24 cellular contexts compared by ENCODE assay signal in the genomic region with DNA sequence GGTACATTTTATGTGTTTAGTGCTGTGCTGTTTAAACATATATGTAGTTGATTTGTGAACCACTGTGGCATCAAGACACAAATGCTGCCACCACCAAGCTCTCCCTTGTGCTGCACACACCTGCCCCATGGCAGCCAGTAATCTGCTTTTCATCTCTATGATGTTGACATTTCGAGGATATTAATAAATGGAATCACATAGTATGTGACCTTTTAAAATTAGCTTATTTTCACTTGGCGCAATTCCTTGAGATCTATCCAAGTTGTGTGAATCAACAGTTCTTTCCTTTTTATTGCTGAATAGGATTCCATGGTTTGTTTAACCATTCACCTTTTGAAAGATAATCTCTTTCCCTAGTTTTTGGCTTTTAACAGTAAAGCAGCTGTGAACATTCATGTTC.
A peak's percentile ranks its signal among the peaks of the same experiment; 100 is the strongest.
DNase-seq lines count a peak whose midpoint lies in the region; ATAC-seq, FAIRE-seq and TF ChIP-seq lines count a peak whose summit lies in the region.
"Had no signal": no experiment of that assay in that cellular context is flagged by ENCODE, and none has a peak within 500 bp of the region (broad histone marks: within the 10 kb centered on the region; RNA-seq: fewer than 3 reads in every experiment).

No MANE protein-coding gene starts in this region.

- H3K9me3 ChIP-seq in right cardiac atrium (ENCODE audit: control insufficient read depth, low read length) (no peaks in the 10 kb centered on the region), heart right ventricle (no peaks in the 10 kb centered on the region), esophagus muscularis mucosa (no peaks in the 10 kb centered on the region)
- H3K9me3 ChIP-seq: testis had no signal

- H3K36me3 Mint-ChIP-seq in progenitor cell of endocrine pancreas (ENCODE audit: insufficient read depth): no peaks in the 10 kb centered on the region
- H3K36me3 Mint-ChIP-seq: activated naive CD8-positive, alpha-beta T cell treated with anti-CD3 and anti-CD28 coated beads for 36 hours; stimulated activated effector memory CD8-positive, alpha-beta T cell treated with anti-CD3 and anti-CD28 coated beads, Interleukin-12 subunit alpha, Interleukin-12 subunit beta, amount 100 ng/mL, for 72 hours had no signal

- WGBS in right cardiac atrium: 53% methylated on average over 2 of the region's 2 CpGs
- WGBS in heart right ventricle, 2 donors: 54 to 59% methylated on average over 2 of the region's 2 CpGs
- 31% methylated on average over 2 of the region's 2 CpGs for WGBS in esophagus muscularis mucosa

- TF ChIP-seq CTCF in heart right ventricle (IDR thresholded peaks at IDR 0.05) (no peak), esophagus muscularis mucosa (IDR thresholded peaks at IDR 0.05) (no peak), progenitor cell of endocrine pancreas (IDR thresholded peaks at IDR 0.05; ENCODE audit: unreplicated experiment) (no peak)

- intact Hi-C loops in right cardiac atrium (cut with DNase I) (no loop called here), heart right ventricle (cut with DNase I) (no loop called here), esophagus muscularis mucosa (cut with DNase I) (no loop called here)

- no peaks in the 10 kb centered on the region for H3K27me3 ChIP-seq in right cardiac atrium (ENCODE audit: control insufficient read depth, insufficient read depth)
- H3K27me3 ChIP-seq in heart right ventricle: peaks cover 0 to 10% (median 0%) of the 10 kb centered on the region in 7 donors
- no peaks in the 10 kb centered on the region for H3K27me3 ChIP-seq in esophagus muscularis mucosa
- H3K27me3 ChIP-seq: testis had no signal

- H3K4me1 ChIP-seq in right cardiac atrium (ENCODE audit: control insufficient read depth, insufficient read depth, low read length) (peaks cover 5% of the 10 kb centered on the region), heart right ventricle (peaks cover 0 to 58% (median 14%) of the 10 kb centered on the region in 9 donors), esophagus muscularis mucosa (peaks cover 27 to 81% (median 78%) of the 10 kb centered on the region in 4 donors)

- H3K27ac ChIP-seq in right cardiac atrium (ENCODE audit: low read length) (no peak overlapping the region), heart right ventricle (no peak overlapping the region), esophagus muscularis mucosa (replicated peaks in 1 of 4) (peak overlapping the region; percentile 41 to 68 (median 55))
- H3K27ac ChIP-seq: testis had no signal

- H3K4me1 Mint-ChIP-seq in progenitor cell of endocrine pancreas (ENCODE audit: low read depth): peaks cover 22% of the 10 kb centered on the region
- H3K4me1 Mint-ChIP-seq: activated naive CD8-positive, alpha-beta T cell treated with anti-CD3 and anti-CD28 coated beads for 36 hours had no signal

- H3K27ac Mint-ChIP-seq in progenitor cell of endocrine pancreas: peak overlapping the region; percentile 62
- H3K27ac Mint-ChIP-seq: activated naive CD8-positive, alpha-beta T cell treated with anti-CD3 and anti-CD28 coated beads for 36 hours; naive thymus-derived CD8-positive, alpha-beta T cell; stimulated activated effector memory CD8-positive, alpha-beta T cell treated with anti-CD3 and anti-CD28 coated beads, Interleukin-12 subunit alpha, Interleukin-12 subunit beta, amount 100 ng/mL, for 72 hours had no signal

- H3K4me3 Mint-ChIP-seq in progenitor cell of endocrine pancreas (ENCODE audit: low read depth): no peak overlapping the region
- H3K4me3 Mint-ChIP-seq: activated naive CD8-positive, alpha-beta T cell treated with anti-CD3 and anti-CD28 coated beads for 36 hours; naive thymus-derived CD8-positive, alpha-beta T cell; stimulated activated effector memory CD8-positive, alpha-beta T cell treated with anti-CD3 and anti-CD28 coated beads, Interleukin-12 subunit alpha, Interleukin-12 subunit beta, amount 100 ng/mL, for 72 hours had no signal

- no peak for FAIRE-seq in frontal cortex (lab: Jason Lieb, UNC)
- FAIRE-seq: K562 had no signal

- no peak overlapping the region for H3K4me3 ChIP-seq in right cardiac atrium (ENCODE audit: low read length)
- no peak overlapping the region for H3K4me3 ChIP-seq in heart right ventricle
- no peak overlapping the region for H3K4me3 ChIP-seq in esophagus muscularis mucosa
- H3K4me3 ChIP-seq: K562, testis had no signal

- no peak for TF ChIP-seq POLR2A in esophagus muscularis mucosa (IDR thresholded peaks at IDR 0.05; ENCODE audit: low read depth)

- H3K9me3 Mint-ChIP-seq in progenitor cell of endocrine pancreas (ENCODE audit: low read depth): no peaks in the 10 kb centered on the region
- H3K9me3 Mint-ChIP-seq: activated naive CD8-positive, alpha-beta T cell treated with anti-CD3 and anti-CD28 coated beads for 36 hours; stimulated activated effector memory CD8-positive, alpha-beta T cell treated with anti-CD3 and anti-CD28 coated beads, Interleukin-12 subunit alpha, Interleukin-12 subunit beta, amount 100 ng/mL, for 72 hours had no signal

- no peak for TF ChIP-seq EP300 in esophagus muscularis mucosa (IDR thresholded peaks at IDR 0.05)

- no peaks in the 10 kb centered on the region for H3K27me3 Mint-ChIP-seq in progenitor cell of endocrine pancreas
- H3K27me3 Mint-ChIP-seq: activated naive CD8-positive, alpha-beta T cell treated with anti-CD3 and anti-CD28 coated beads for 36 hours had no signal

- H3K36me3 ChIP-seq in heart right ventricle (no peaks in the 10 kb centered on the region), esophagus muscularis mucosa (no peaks in the 10 kb centered on the region)

- ATAC-seq in right cardiac atrium: peak; percentile 14 to 37
- ATAC-seq in heart right ventricle: no peak
- ATAC-seq in GM18873 (IDR thresholded peaks at IDR 0.05; ENCODE audit: low FRiP score, unreplicated experiment): no peak
- no peak for ATAC-seq in activated CD4-positive, CD25-positive, alpha-beta regulatory T cell treated with anti-CD3 and anti-CD28 coated beads, Interleukin-2, amount 50 U/mL, for 24 hours
- ATAC-seq: esophagus mucosa; HCT116; K562; naive thymus-derived CD8-positive, alpha-beta T cell; stimulated activated effector memory CD8-positive, alpha-beta T cell treated with anti-CD3 and anti-CD28 coated beads, Interleukin-12 subunit alpha, Interleukin-12 subunit beta, amount 100 ng/mL, for 72 hours had no signal

- DNase-seq in right cardiac atrium: no peak
- no peak for DNase-seq in heart right ventricle
- DNase-seq in esophagus muscularis mucosa (ENCODE audit: extremely low spot score): no peak
- no peak for DNase-seq in progenitor cell of endocrine pancreas (ENCODE audit: low spot score, unreplicated experiment)
- DNase-seq in frontal cortex (ENCODE audit: low spot score in 2 of 2): no peak
- no peak for DNase-seq in DMS79 treated with DMSO at 0.1 percent for 48 hours (lab: John Stamatoyannopoulos, UW)
- DNase-seq: activated CD4-positive, alpha-beta T cell treated with anti-CD3 and anti-CD28 coated beads, Interleukin-2, amount 50 U/mL, for 48 hours; activated CD8-positive, alpha-beta memory T cell treated with anti-CD3 and anti-CD28 coated beads, Interleukin-2, amount 50 U/mL, for 48 hours; activated naive CD8-positive, alpha-beta T cell treated with anti-CD3 and anti-CD28 coated beads for 36 hours; C1 segment of cervical spinal cord; Calu3; effector memory CD4-positive, alpha-beta T cell; EL; kidney glomerular epithelial cell; naive thymus-derived CD8-positive, alpha-beta T cell; NCI-H1436 treated with DMSO at 0.1 percent for 48 hours; NCI-H524 treated with DMSO at 0.1 percent for 48 hours; testis had no signal

Comparison
In these comparisons a context has a peak if more than half of its experiments do, and no peak if none do; other contexts are left out.
1. ATAC-seq: peak in right cardiac atrium (2 of 2); none in heart right ventricle (0 of 8), GM18873 (single experiment) and activated CD4-positive, CD25-positive, alpha-beta regulatory T cell treated with anti-CD3 and anti-CD28 coated beads, Interleukin-2, amount 50 U/mL, for 24 hours (0 of 2).
2. H3K27ac ChIP-seq: peak in esophagus muscularis mucosa (4 of 4); none in right cardiac atrium (single experiment) and heart right ventricle (0 of 10).